In the genomic region with DNA sequence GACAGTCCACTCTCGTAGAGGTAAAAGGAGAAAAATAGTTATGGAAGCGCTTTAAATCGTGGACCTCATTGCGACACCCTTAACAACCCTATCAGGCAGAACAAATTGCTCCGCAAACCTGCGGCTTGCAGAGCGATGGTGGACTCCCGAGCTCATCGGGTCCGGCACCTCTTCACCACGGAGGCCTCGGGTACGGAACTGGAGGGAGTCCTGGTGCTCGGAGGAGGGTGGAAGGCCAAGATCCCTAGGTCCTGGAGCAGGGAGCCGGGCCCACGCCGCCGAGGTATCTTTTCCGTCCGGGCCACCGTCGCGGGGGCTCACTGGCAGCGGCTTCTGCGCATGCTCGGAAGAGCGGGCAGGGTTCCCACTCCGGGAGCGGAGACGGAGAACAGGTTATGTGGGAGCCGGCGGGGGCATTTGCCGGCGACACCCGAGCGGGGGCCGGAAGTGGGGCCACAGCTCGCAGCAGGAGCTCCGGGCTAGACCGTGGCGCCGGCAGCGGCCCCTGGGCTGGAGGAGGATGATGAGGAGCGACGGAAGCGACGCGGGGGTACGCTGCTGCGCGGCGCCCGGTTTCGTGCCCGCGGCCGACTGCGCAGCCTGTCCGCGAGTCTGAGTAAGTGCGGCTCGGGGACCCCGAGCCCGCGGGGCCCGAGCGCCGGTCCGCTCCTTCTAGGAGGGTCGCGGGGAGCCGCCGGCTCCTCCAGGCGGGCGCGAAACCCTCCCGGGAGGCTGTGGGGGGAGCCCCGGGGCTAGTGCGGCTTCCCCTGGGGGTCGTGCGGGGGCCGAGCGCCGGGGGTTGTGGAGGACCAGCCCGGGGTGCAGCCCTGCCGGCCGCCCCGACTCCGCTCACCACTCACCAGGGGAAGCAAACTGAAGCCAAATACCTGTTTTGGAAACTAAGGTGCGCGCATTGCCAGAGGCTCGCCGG, we compare ENCODE assay signal across 8 cellular contexts. TPM values are rescaled to one million over a fixed set of nuclear protein-coding genes. Genes with fewer than 3 reads are reported as not detected.
A peak's percentile ranks its signal among the peaks of the same experiment; 100 is the strongest.
DNase-seq lines count a peak whose midpoint lies in the region; ATAC-seq, FAIRE-seq and TF ChIP-seq lines count a peak whose summit lies in the region.

A gene (plus strand): TSS at position 349 of the 931 bp plus-strand sequence. CDS start 10,827 bp downstream, outside the sequence.

- H3K27me3 ChIP-seq in AG04450 (ENCODE audit: control insufficient read depth, insufficient read depth, low read length) (no peaks in the 10 kb centered on the region), WERI-Rb-1 (ENCODE audit: insufficient read depth, low read depth, severe bottlenecking) (no peaks in the 10 kb centered on the region), bronchial epithelial cell (ENCODE audit: control insufficient read depth, insufficient read depth, low read length) (no peaks in the 10 kb centered on the region), smooth muscle cell (ENCODE audit: low read depth) (no peaks in the 10 kb centered on the region)

- peaks cover 34% of the 10 kb centered on the region for H3K4me1 ChIP-seq in smooth muscle cell (ENCODE audit: low read depth)

- 2% methylated on average over 62 of the region's 93 CpGs for WGBS in smooth muscle cell (ENCODE audit: low lambda C conversion rate)

- H3K27ac ChIP-seq in AG04450 (ENCODE audit: low read depth, low read length) (peak within 1 kb of the TSS; percentile 86), WERI-Rb-1 (peak within 1 kb of the TSS; percentile 93), smooth muscle cell (ENCODE audit: low read depth) (peak within 1 kb of the TSS; percentile 66)

- peaks cover 7% of the 10 kb centered on the region for H3K36me3 ChIP-seq in WERI-Rb-1
- peaks cover 1% of the 10 kb centered on the region for H3K36me3 ChIP-seq in bronchial epithelial cell (ENCODE audit: control insufficient read depth, insufficient read depth, low read length)
- H3K36me3 ChIP-seq in smooth muscle cell (ENCODE audit: low read depth): no peaks in the 10 kb centered on the region

- H3K79me2 ChIP-seq in smooth muscle cell (ENCODE audit: low read depth): peaks cover 68% of the 10 kb centered on the region

- H3F3A ChIP-seq in smooth muscle cell (ENCODE audit: low read depth): peaks cover 7% of the 10 kb centered on the region

- H3K9ac ChIP-seq in smooth muscle cell (ENCODE audit: low read depth): peak within 1 kb of the TSS; percentile 88

- DNase-seq in AG04450 (ENCODE audit: low read depth, low spot score) (peak; percentile 70), NCI-H2196 treated with DMSO at 0.1 percent for 48 hours (lab: John Stamatoyannopoulos, UW; ENCODE audit: unreplicated experiment) (peak; percentile 59), WERI-Rb-1 (peak; percentile 99), bronchial epithelial cell (ENCODE audit: low read depth) (peak; percentile 64), iPS-NIHi7 (ENCODE audit: extremely low spot score) (peak; percentile 94), smooth muscle cell (lab: John Stamatoyannopoulos, UW; ENCODE audit: unreplicated experiment) (peak; percentile 68)

- CTCF ChIA-PET in AG04450 (lab: Charles Lee): interaction anchor here (0.6 to 1.5 kb wide), 3 partner anchors 9 to 775 kb away, joined by 3 to 4 read pairs (median 4); no protein-coding TSS in a partner anchor

- FAIRE-seq in bronchial epithelial cell (lab: Jason Lieb, UNC): no peak

- peaks cover 27% of the 10 kb centered on the region for H4K20me1 ChIP-seq in smooth muscle cell (ENCODE audit: low read depth)

- H3K4me2 ChIP-seq in smooth muscle cell: peak within 1 kb of the TSS; percentile 92

- ATAC-seq in GM18870 (IDR thresholded peaks at IDR 0.05; ENCODE audit: unreplicated experiment) (peak; percentile 73), HG03108 (IDR thresholded peaks at IDR 0.05; ENCODE audit: unreplicated experiment) (peak; percentile 68)

- H2AFZ ChIP-seq in smooth muscle cell (ENCODE audit: low read depth): peak within 1 kb of the TSS; percentile 96

- POLR2A ChIA-PET in AG04450 (lab: Yijun Ruan, JAX): interaction anchor here (0.7 kb wide), 1 partner anchor 710 kb away, joined by 4 read pairs; no protein-coding TSS in a partner anchor

- H3K4me3 ChIP-seq in AG04450 (ENCODE audit: low read depth, low read length) (peak within 1 kb of the TSS; percentile 89), WERI-Rb-1 (ENCODE audit: low read depth, low read length) (peak within 1 kb of the TSS; percentile 96), bronchial epithelial cell (ENCODE audit: low read depth, low read length) (peak within 1 kb of the TSS; percentile 81), smooth muscle cell (peak within 1 kb of the TSS; percentile 82)

- TF ChIP-seq CTCF in AG04450 (IDR thresholded peaks at IDR 0.05; ENCODE audit: low read depth, low read length) (no peak), WERI-Rb-1 (IDR thresholded peaks at IDR 0.05; ENCODE audit: low read depth, low read length) (no peak), bronchial epithelial cell (IDR thresholded peaks at IDR 0.05; ENCODE audit: insufficient read depth, low read length, severe bottlenecking) (peak; percentile 8), smooth muscle cell (IDR thresholded peaks at IDR 0.05; ENCODE audit: borderline replicate concordance, insufficient read depth, poor library complexity, severe bottlenecking) (no peak)

- H3K9me3 ChIP-seq in AG04450 (ENCODE audit: control insufficient read depth, insufficient read depth, low read length) (no peaks in the 10 kb centered on the region), WERI-Rb-1 (ENCODE audit: severe bottlenecking) (no peaks in the 10 kb centered on the region), smooth muscle cell (replicated peaks; ENCODE audit: low read depth) (no peaks in the 10 kb centered on the region)

RNA-seq across cellular contexts. Expression of the gene that starts here (rescaled TPM):
- polyA plus RNA-seq in AG04450 (2011; rRNA removed) (6.5 and 8.9 TPM in 2 replicates), smooth muscle cell (6.6 and 7.9 TPM in 2 replicates)
- 2.9 and 6.5 TPM in 2 replicates for polyA minus RNA-seq in AG04450 (2011; rRNA and poly(A)+ RNA removed)
- total RNA-seq in bronchial epithelial cell (4.7 and 6.0 TPM in 2 replicates), smooth muscle cell (14.1 and 15.6 TPM in 2 replicates)

Comparison
In these comparisons a context has a peak if more than half of its experiments do, and no peak if none do; other contexts are left out.
1. Peak in every context shown above with its lines: DNase-seq, ATAC-seq, H3K4me3 ChIP-seq and H3K27ac ChIP-seq.